ENCODE assay signal across 12 cellular contexts in genomic region chr9:122382901-122383850, GRCh38. TPM values are rescaled to one million over a fixed set of nuclear protein-coding genes. Genes with fewer than 3 reads are reported as not detected.
DNase-seq lines count a peak whose midpoint lies in the region; ATAC-seq, FAIRE-seq and TF ChIP-seq lines count a peak whose summit lies in the region.
"Had no signal": no experiment of that assay in that cellular context is flagged by ENCODE, and none has a peak within 500 bp of the region (broad histone marks: within the 10 kb centered on the region; RNA-seq: fewer than 3 reads in every experiment).

No MANE protein-coding gene starts in this region.

- TF ChIP-seq EP300 in A549 (IDR thresholded peaks at IDR 0.05), result no peak

- TF ChIP-seq CTCF in A549 (IDR thresholded peaks at IDR 0.05) (no peak), cardiac fibroblast (IDR thresholded peaks at IDR 0.05; ENCODE audit: low read depth, low read length) (no peak), heart right ventricle (IDR thresholded peaks at IDR 0.05) (no peak)

- peaks cover 11% of the 10 kb centered on the region for H3K9me3 ChIP-seq in A549
- peaks cover 0 to 12% (median 0%) of the 10 kb centered on the region in 11 donors for H3K9me3 ChIP-seq in heart right ventricle

- H3K4me2 ChIP-seq in A549, result peak overlapping the region; percentile 61

- ATAC-seq in A549, result peak; percentile 12 to 50; a peak in 3 of 6 replicates
- ATAC-seq in heart right ventricle, result peak in 5 of 8 donors; percentile 27 to 76 (median 53)
- no peak for ATAC-seq in HG03442 (IDR thresholded peaks at IDR 0.05; ENCODE audit: unreplicated experiment)
- ATAC-seq in left lobe of liver, result no peak
- ATAC-seq: WTC11 had no signal

- H3K4me1 ChIP-seq in A549, result peaks cover 20% of the 10 kb centered on the region
- H3K4me1 ChIP-seq in heart right ventricle, result peaks cover 0 to 14% (median 0%) of the 10 kb centered on the region in 9 donors

- peaks cover 0 to 70% (median 0%) of the 10 kb centered on the region in 9 donors for H3K36me3 ChIP-seq in heart right ventricle

- TF ChIP-seq RAD21 in A549 (conservative IDR thresholded peaks at IDR 0.05 in 1 of 2, IDR thresholded peaks at IDR 0.05 in 1 of 2), result no peak

- no peak for FAIRE-seq in A549 (lab: Jason Lieb, UNC)

- POLR2A ChIA-PET in A549 (lab: Yijun Ruan, JAX), result no interaction called here

- WGBS in A549 (ENCODE audit: missing lambda C conversion rate), result 65% methylated on average over 13 of the region's 16 CpGs
- WGBS in heart right ventricle, 2 donors, result 71 to 75% methylated on average over 16 of the region's 16 CpGs

- no peaks in the 10 kb centered on the region for H3K27me3 ChIP-seq in heart right ventricle

- CTCF ChIA-PET in A549 (lab: Yijun Ruan, JAX), result interaction anchor here (1.0 to 3.8 kb wide), 7 partner anchors 11 to 967 kb away, joined by 3 to 17 read pairs (median 5); no protein-coding TSS in a partner anchor

- no peak for TF ChIP-seq POLR2A in A549 (IDR thresholded peaks at IDR 0.05; ENCODE audit: low read length)

- H3K4me3 ChIP-seq in A549 (no peak overlapping the region), cardiac fibroblast (replicated peaks in 1 of 2; ENCODE audit: low read depth in 2 of 2, low read length in 2 of 2) (no peak overlapping the region), heart right ventricle (no peak overlapping the region)

- intact Hi-C loops in heart right ventricle (cut with DNase I), result no loop called here

- DNase-seq in A549 (ENCODE audit: low read depth in 1 of 2, low spot score in 1 of 2) (no peak), EH (ENCODE audit: low read depth) (peak; percentile 59), cardiac fibroblast (ENCODE audit: low read depth in 2 of 2) (peak; percentile 88 to 93), heart right ventricle (no peak), left lobe of liver (ENCODE audit: low spot score) (no peak)
- no peak for DNase-seq in activated effector memory CD4-positive, alpha-beta T cell treated with Interleukin-2 at 50 U/mL for 16 hours
- no peak for DNase-seq in activated T-cell treated with anti-CD3 and anti-CD28 coated beads, Interleukin-2, amount 50 U/mL, for 48 hours
- DNase-seq: activated T-cell treated with anti-CD3 and anti-CD28 coated beads, Interleukin-2, amount 50 U/mL, for 4 hours; Kasumi-1; NCI-H2081 had no signal

- H3K27ac ChIP-seq in A549 (peak overlapping the region; percentile 53 to 84), heart right ventricle (no peak overlapping the region)

TF ChIP-seq in A549, 52 proteins besides CTCF, POLR2A, EP300 and RAD21:
- no peak for TF ChIP-seq CEBPB (IDR thresholded peaks at IDR 0.05)
- no peak for TF ChIP-seq SREBF2 (IDR thresholded peaks at IDR 0.05)
- no peak for TF ChIP-seq HDAC2 (IDR thresholded peaks at IDR 0.05)
- no peak for TF ChIP-seq FOXS1 (CRISPR knock-in tag; IDR thresholded peaks at IDR 0.05)

RNA-seq across cellular contexts. Expression of gene PTGS1, which starts 12.4 kb away (rescaled TPM):
- polyA plus RNA-seq in A549 (2011; rRNA removed) (0.41 and 0.49 TPM in 2 replicates), A549 (2017; fragmentation: RNase III; extraction: RNeasy Plus Mini Kit Qiagen cat#74134 plus additional on column Dnase treatment) (0.77 to 1.6 TPM (median 1.0 TPM) in 3 replicates), heart right ventricle (1 to 10 TPM in 1 of 2 donors, under 1 TPM in 1; 0.95 to 2.9 TPM)
- polyA plus RNA-seq in A549 (2012; cell fraction: cytosol; rRNA removed), result 0.20 and 0.32 TPM in 2 replicates
- polyA plus RNA-seq in A549 (2012; cell fraction: nucleus; rRNA removed), result 0.37 and 0.43 TPM in 2 replicates
- 0.44 and 0.54 TPM in 2 replicates for polyA minus RNA-seq in A549 (2011; rRNA and poly(A)+ RNA removed)
- total RNA-seq in heart right ventricle (10 to 100 TPM in 1 of 10 donors, 1 to 10 TPM in 9; 1.1 to 15.6 (median 4.0) TPM), left lobe of liver (2.0 TPM)

Comparison
In these comparisons a context has a peak if more than half of its experiments do, and no peak if none do; other contexts are left out.
1. ATAC-seq: peak in A549 (2 of 2) and heart right ventricle (5 of 8); none in HG03442 (single experiment) and left lobe of liver (single experiment).
2. DNase-seq: peak in EH (single experiment) and cardiac fibroblast (2 of 2); none in A549 (0 of 2), heart right ventricle (0 of 2), activated effector memory CD4-positive, alpha-beta T cell treated with Interleukin-2 at 50 U/mL for 16 hours (single experiment), left lobe of liver (single experiment) and activated T-cell treated with anti-CD3 and anti-CD28 coated beads, Interleukin-2, amount 50 U/mL, for 48 hours (0 of 2).
3. H3K27ac ChIP-seq: peak in A549 (2 of 2); none in heart right ventricle (0 of 10).